8 cellular contexts compared by ENCODE assay signal in genomic region chr9:18208166-18209059, GRCh38.
DNase-seq lines count a peak whose midpoint lies in the region; ATAC-seq lines count a peak whose summit lies in the region.

No MANE protein-coding gene starts in this region.

- no peaks in the 10 kb centered on the region for H3K4me1 Mint-ChIP-seq in activated CD8-positive, alpha-beta memory T cell treated with anti-CD3 and anti-CD28 coated beads, Interleukin-2, amount 10 ng/mL, durations not matched to agents 7 days and 5 days

- intact Hi-C loops in posterior vena cava (cut with DNase I), result loop anchor here in 1 of 2 donors (10.0 kb wide), 1 partner anchor 394 kb away; no protein-coding TSS in a partner anchor

- no peak for ATAC-seq in activated CD8-positive, alpha-beta memory T cell treated with anti-CD3 and anti-CD28 coated beads, Interleukin-2, amount 10 ng/mL, durations not matched to agents 7 days and 5 days
- ATAC-seq in GM21526 (IDR thresholded peaks at IDR 0.05; ENCODE audit: low FRiP score, unreplicated experiment), result no peak

- H3K36me3 Mint-ChIP-seq in activated CD8-positive, alpha-beta memory T cell treated with anti-CD3 and anti-CD28 coated beads, Interleukin-2, amount 10 ng/mL, durations not matched to agents 7 days and 5 days, result no peaks in the 10 kb centered on the region

- CTCF ChIA-PET in activated CD8-positive, alpha-beta memory T cell treated with anti-CD3 and anti-CD28 coated beads, Interleukin-2, amount 10 ng/mL, durations not matched to agents 7 days and 5 days (lab: Charles Lee), result interaction anchor here (0.8 to 1.8 kb wide), 2 partner anchors 397 to 398 kb away, joined by 3 to 5 read pairs; no protein-coding TSS in a partner anchor

- H3K9me3 Mint-ChIP-seq in activated CD8-positive, alpha-beta memory T cell treated with anti-CD3 and anti-CD28 coated beads, Interleukin-2, amount 10 ng/mL, durations not matched to agents 7 days and 5 days (ENCODE audit: low read depth), result no peaks in the 10 kb centered on the region

- no peaks in the 10 kb centered on the region for H3K27me3 Mint-ChIP-seq in activated CD8-positive, alpha-beta memory T cell treated with anti-CD3 and anti-CD28 coated beads, Interleukin-2, amount 10 ng/mL, durations not matched to agents 7 days and 5 days

- DNase-seq in NCI-H82 (lab: John Stamatoyannopoulos, UW) (peak; percentile 67), NCI-H82 treated with DMSO at 0.1 percent for 48 hours (lab: John Stamatoyannopoulos, UW; ENCODE audit: unreplicated experiment) (no peak), OCI-M1 (lab: John Stamatoyannopoulos, UW) (peak; percentile 30), fibroblast of peridontal ligament (ENCODE audit: extremely low read depth) (peak; percentile 29), pons (ENCODE audit: low spot score) (peak; percentile 17), posterior vena cava (ENCODE audit: low spot score) (no peak)
- DNase-seq in activated CD8-positive, alpha-beta memory T cell treated with anti-CD3 and anti-CD28 coated beads, Interleukin-2, amount 10 ng/mL, durations not matched to agents 7 days and 5 days, result no peak

- no peak overlapping the region for H3K4me3 Mint-ChIP-seq in activated CD8-positive, alpha-beta memory T cell treated with anti-CD3 and anti-CD28 coated beads, Interleukin-2, amount 10 ng/mL, durations not matched to agents 7 days and 5 days

- no peak overlapping the region for H3K27ac Mint-ChIP-seq in activated CD8-positive, alpha-beta memory T cell treated with anti-CD3 and anti-CD28 coated beads, Interleukin-2, amount 10 ng/mL, durations not matched to agents 7 days and 5 days

Comparison
In these comparisons a context has a peak if more than half of its experiments do, and no peak if none do; other contexts are left out.
1. DNase-seq: peak in NCI-H82 (single experiment), OCI-M1 (single experiment), fibroblast of peridontal ligament (single experiment) and pons (single experiment); none in NCI-H82 treated with DMSO at 0.1 percent for 48 hours (single experiment), posterior vena cava (single experiment) and activated CD8-positive, alpha-beta memory T cell treated with anti-CD3 and anti-CD28 coated beads, Interleukin-2, amount 10 ng/mL, durations not matched to agents 7 days and 5 days (single experiment).